ENCODE assay signal across 23 cellular contexts in the genomic region with DNA sequence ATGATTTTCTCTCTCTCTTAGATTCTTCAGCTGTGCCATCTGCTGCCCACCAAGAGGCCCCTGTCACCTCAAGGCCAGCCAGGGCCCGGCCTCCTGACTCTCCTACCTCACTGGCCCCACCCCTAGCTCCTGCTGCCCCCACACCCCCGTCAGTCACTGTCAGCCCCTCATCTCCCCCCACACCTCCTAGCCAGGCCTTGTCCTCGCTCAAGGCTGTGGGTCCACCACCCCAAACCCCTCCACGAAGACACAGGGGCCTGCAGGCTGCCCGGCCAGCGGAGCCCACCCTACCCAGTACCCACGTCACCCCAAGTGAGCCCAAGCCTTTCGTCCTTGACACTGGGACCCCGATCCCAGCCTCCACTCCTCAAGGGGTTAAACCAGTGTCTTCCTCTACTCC. TPM values are rescaled to one million over a fixed set of nuclear protein-coding genes. Genes with fewer than 3 reads are reported as not detected.
"Had no signal": no experiment of that assay in that cellular context is flagged by ENCODE, and none has a peak within 500 bp of the region (broad histone marks: within the 10 kb centered on the region; RNA-seq: fewer than 3 reads in every experiment).

No MANE protein-coding gene starts in this region.

- H3K4me3 ChIP-seq: SJCRH30 had no signal

- DNase-seq: KBM-7, MV-4-11, NCI-H1048, NCI-H1105, NCI-H1417, NCI-H1436 treated with DMSO at 0.1 percent for 48 hours, NCI-H1694, NCI-H187 treated with DMSO at 0.1 percent for 48 hours, NCI-H2029 treated with DMSO at 0.1 percent for 48 hours, NCI-H2227 treated with DMSO at 0.1 percent for 48 hours, NCI-H446, NCI-H510A, NCI-H524 treated with DMSO at 0.1 percent for 48 hours, NCI-H69, NCI-H774, PC-3, SHP77 treated with DMSO at 0.1 percent for 48 hours, SJCRH30 had no signal

- H3K27me3 ChIP-seq: SJCRH30 had no signal

- H3K36me3 ChIP-seq: SJCRH30 had no signal

- ATAC-seq: Panc1, PC-3, SK-N-SH treated with all-trans-retinoic acid at 6 μM for 48 hours had no signal

- H3K27ac ChIP-seq: RWPE1, SJCRH30 had no signal

- H3K4me1 ChIP-seq: SJCRH30 had no signal

- H3K9me3 ChIP-seq: SJCRH30 had no signal

RNA-seq across cellular contexts. Expression of gene ASIC4, which starts 25.0 kb away (rescaled TPM):
- total RNA-seq: LHCN-M2, MCF 10A had no signal
